Comparison of ENCODE assay signal across 9 cellular contexts in the genomic region with DNA sequence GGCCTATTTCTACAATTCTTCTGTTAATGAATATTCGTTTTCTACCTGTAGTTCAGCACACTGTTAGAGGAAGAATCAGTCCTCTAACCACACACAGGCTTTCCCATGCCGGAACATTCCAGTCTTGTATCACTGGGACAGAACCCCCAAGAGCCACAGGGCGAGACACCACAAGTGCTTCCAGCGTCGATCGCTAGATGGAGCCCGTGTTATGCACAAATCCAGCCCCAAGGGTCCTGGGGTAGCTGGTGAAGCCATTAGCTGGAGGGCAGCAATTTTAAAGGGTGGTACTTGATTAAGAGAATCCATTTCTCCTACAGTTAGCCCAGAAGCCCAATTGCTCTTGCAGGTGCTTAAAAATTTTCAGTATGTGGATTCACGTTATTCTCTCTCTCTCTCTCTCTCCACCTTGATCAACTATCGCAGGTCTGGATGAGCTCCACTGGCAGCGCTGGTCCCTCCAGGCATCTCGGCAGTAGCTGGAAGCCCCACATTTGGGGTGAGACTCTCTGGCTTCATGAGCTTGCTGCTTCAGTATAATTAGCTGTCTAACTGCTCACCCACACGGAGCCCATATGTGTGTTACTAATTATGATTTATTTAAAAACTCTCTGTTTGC.
DNase-seq lines count a peak whose midpoint lies in the region; ATAC-seq, FAIRE-seq and TF ChIP-seq lines count a peak whose summit lies in the region.
"Had no signal": no experiment of that assay in that cellular context is flagged by ENCODE, and none has a peak within 500 bp of the region (broad histone marks: within the 10 kb centered on the region; RNA-seq: fewer than 3 reads in every experiment).

No MANE protein-coding gene starts in this region.

- DNase-seq in BE2C, result peak; percentile 61
- DNase-seq in GM12892 (ENCODE audit: insufficient read length), result peak; percentile 24
- peak; percentile 64 for DNase-seq in NCI-H748 (lab: John Stamatoyannopoulos, UW; ENCODE audit: unreplicated experiment)
- peak; percentile 52 for DNase-seq in brain microvascular endothelial cell
- DNase-seq in keratinocyte (ENCODE audit: low read depth, low spot score), result no peak
- peak; percentile 86 for DNase-seq in superior temporal gyrus (ENCODE audit: extremely low spot score)
- no peak for DNase-seq in activated CD8-positive, alpha-beta memory T cell treated with anti-CD3 and anti-CD28 coated beads, Interleukin-2, amount 10 ng/mL, durations not matched to agents 7 days and 5 days

- no peak overlapping the region for H2AFZ ChIP-seq in keratinocyte (ENCODE audit: control insufficient read depth, low read length)

- H3K27ac ChIP-seq in brain microvascular endothelial cell (no peak overlapping the region), keratinocyte (ENCODE audit: control insufficient read depth, insufficient read depth, low read length) (no peak overlapping the region)

- CTCF ChIA-PET in activated CD8-positive, alpha-beta memory T cell treated with anti-CD3 and anti-CD28 coated beads, Interleukin-2, amount 10 ng/mL, durations not matched to agents 7 days and 5 days (lab: Charles Lee), result interaction anchor here (0.8 to 3.3 kb wide), 6 partner anchors 202 to 932 kb away, joined by 3 to 19 read pairs (median 4); no protein-coding TSS in a partner anchor

- FAIRE-seq in GM12892 (lab: Jason Lieb, UNC), result peak; percentile 44
- no peak for FAIRE-seq in keratinocyte (lab: Jason Lieb, UNC)

- TF ChIP-seq POLR2A in GM12892 (IDR thresholded peaks at IDR 0.05; ENCODE audit: low read depth, low read length), result no peak

- no peaks in the 10 kb centered on the region for H3K4me1 ChIP-seq in BE2C
- peaks cover 4% of the 10 kb centered on the region for H3K4me1 ChIP-seq in keratinocyte (ENCODE audit: control insufficient read depth, extremely low read depth, insufficient read depth, low read length)

- no peaks in the 10 kb centered on the region for H3K36me3 Mint-ChIP-seq in activated CD8-positive, alpha-beta memory T cell treated with anti-CD3 and anti-CD28 coated beads, Interleukin-2, amount 10 ng/mL, durations not matched to agents 7 days and 5 days

- H3K36me3 ChIP-seq in BE2C (no peaks in the 10 kb centered on the region), brain microvascular endothelial cell (replicated peaks) (no peaks in the 10 kb centered on the region), keratinocyte (ENCODE audit: control insufficient read depth in 2 of 2, extremely low read depth in 1 of 2, insufficient read depth in 2 of 2, low read length in 2 of 2) (no peaks in the 10 kb centered on the region)

- no peak overlapping the region for H3K9ac ChIP-seq in keratinocyte (ENCODE audit: control insufficient read depth, extremely low read depth, insufficient read depth, low read length)

- H3K4me2 ChIP-seq in keratinocyte (ENCODE audit: control insufficient read depth, extremely low read depth, insufficient read depth, low read depth, low read length), result no peak overlapping the region

- in situ Hi-C loops in brain microvascular endothelial cell (cut with HindIII; ENCODE audit: low pct_ligation_motif_present, low sequenced_read_pairs), result loop anchor here (25.0 kb wide), 1 partner anchor 598 kb away; no protein-coding TSS in a partner anchor

- peak; percentile 75 for ATAC-seq in HG02973 (IDR thresholded peaks at IDR 0.05; ENCODE audit: unreplicated experiment)
- ATAC-seq in activated CD8-positive, alpha-beta memory T cell treated with anti-CD3 and anti-CD28 coated beads, Interleukin-2, amount 10 ng/mL, durations not matched to agents 7 days and 5 days, result no peak

- H3K4me1 Mint-ChIP-seq in activated CD8-positive, alpha-beta memory T cell treated with anti-CD3 and anti-CD28 coated beads, Interleukin-2, amount 10 ng/mL, durations not matched to agents 7 days and 5 days, result no peaks in the 10 kb centered on the region

- no peaks in the 10 kb centered on the region for H3K79me2 ChIP-seq in keratinocyte (ENCODE audit: control insufficient read depth, insufficient read depth, low read length)

- no peaks in the 10 kb centered on the region for H3K27me3 ChIP-seq in BE2C
- H3K27me3 ChIP-seq in brain microvascular endothelial cell (replicated peaks), result peaks cover 2% of the 10 kb centered on the region
- no peaks in the 10 kb centered on the region for H3K27me3 ChIP-seq in keratinocyte (ENCODE audit: control insufficient read depth, extremely low read depth, insufficient read depth, low read length)

- dilution Hi-C loops in keratinocyte (cut with MboI; ENCODE audit: extremely low pct_ligation_motif_present, low sequenced_read_pairs), result loop anchor here (25.0 kb wide), 1 partner anchor 598 kb away; no protein-coding TSS in a partner anchor

- no peak overlapping the region for H3K27ac Mint-ChIP-seq in activated CD8-positive, alpha-beta memory T cell treated with anti-CD3 and anti-CD28 coated beads, Interleukin-2, amount 10 ng/mL, durations not matched to agents 7 days and 5 days
- H3K27ac Mint-ChIP-seq: T-helper 1 cell treated with Interleukin-12 subunit alpha and Interleukin-12 subunit beta and Interleukin-4 antibody, amounts not matched to agents 30 μg/mL and 1 μg/mL, for 36 hours had no signal

- H3K4me3 ChIP-seq in BE2C (ENCODE audit: low read depth, low read length) (no peak overlapping the region), brain microvascular endothelial cell (ENCODE audit: low read depth, low read length) (no peak overlapping the region), keratinocyte (ENCODE audit: control insufficient read depth in 2 of 3, extremely low read depth in 1 of 3, insufficient read depth in 2 of 3, low read depth in 1 of 3, low read length in 3 of 3) (no peak overlapping the region)

- H3K9me3 Mint-ChIP-seq in activated CD8-positive, alpha-beta memory T cell treated with anti-CD3 and anti-CD28 coated beads, Interleukin-2, amount 10 ng/mL, durations not matched to agents 7 days and 5 days (ENCODE audit: low read depth), result no peaks in the 10 kb centered on the region
- H3K9me3 Mint-ChIP-seq: T-helper 1 cell treated with Interleukin-12 subunit alpha and Interleukin-12 subunit beta and Interleukin-4 antibody, amounts not matched to agents 30 μg/mL and 1 μg/mL, for 36 hours had no signal

- TF ChIP-seq CTCF in BE2C (IDR thresholded peaks at IDR 0.05; ENCODE audit: low read depth, low read length) (peak; percentile 81), brain microvascular endothelial cell (IDR thresholded peaks at IDR 0.05; ENCODE audit: low read depth, low read length, missing control alignments) (peak; percentile 97), keratinocyte (optimal IDR thresholded peaks at IDR 0.05 in 1 of 3, IDR thresholded peaks at IDR 0.05 in 1 of 3, conservative IDR thresholded peaks at IDR 0.05 in 1 of 3; ENCODE audit: extremely low read depth in 1 of 3, insufficient read depth in 2 of 3, low read length in 3 of 3) (peak; percentile 89 to 98 (median 93))

- H3K9me3 ChIP-seq in BE2C (no peaks in the 10 kb centered on the region), keratinocyte (ENCODE audit: control insufficient read depth, low read depth, low read length) (no peaks in the 10 kb centered on the region)

- H3K9me1 ChIP-seq in keratinocyte (ENCODE audit: control insufficient read depth, extremely low read depth, insufficient read depth, low read length), result no peaks in the 10 kb centered on the region

- H3K27me3 Mint-ChIP-seq in activated CD8-positive, alpha-beta memory T cell treated with anti-CD3 and anti-CD28 coated beads, Interleukin-2, amount 10 ng/mL, durations not matched to agents 7 days and 5 days, result no peaks in the 10 kb centered on the region

- no peaks in the 10 kb centered on the region for H4K20me1 ChIP-seq in keratinocyte (ENCODE audit: control insufficient read depth, extremely low read depth, insufficient read depth, low read length)

- no peak overlapping the region for H3K4me3 Mint-ChIP-seq in activated CD8-positive, alpha-beta memory T cell treated with anti-CD3 and anti-CD28 coated beads, Interleukin-2, amount 10 ng/mL, durations not matched to agents 7 days and 5 days
- H3K4me3 Mint-ChIP-seq: T-helper 1 cell treated with Interleukin-12 subunit alpha and Interleukin-12 subunit beta and Interleukin-4 antibody, amounts not matched to agents 30 μg/mL and 1 μg/mL, for 36 hours had no signal

Comparison
In these comparisons a context has a peak if more than half of its experiments do, and no peak if none do; other contexts are left out.
1. DNase-seq: peak in BE2C (single experiment), GM12892 (single experiment), NCI-H748 (single experiment), brain microvascular endothelial cell (single experiment) and superior temporal gyrus (single experiment); none in keratinocyte (single experiment) and activated CD8-positive, alpha-beta memory T cell treated with anti-CD3 and anti-CD28 coated beads, Interleukin-2, amount 10 ng/mL, durations not matched to agents 7 days and 5 days (single experiment).
2. Peak in every context shown above with its lines, with median percentiles within 50 percentile points of each other: CTCF ChIP-seq.